ENCODE assay signal across 8 cellular contexts in the genomic region with DNA sequence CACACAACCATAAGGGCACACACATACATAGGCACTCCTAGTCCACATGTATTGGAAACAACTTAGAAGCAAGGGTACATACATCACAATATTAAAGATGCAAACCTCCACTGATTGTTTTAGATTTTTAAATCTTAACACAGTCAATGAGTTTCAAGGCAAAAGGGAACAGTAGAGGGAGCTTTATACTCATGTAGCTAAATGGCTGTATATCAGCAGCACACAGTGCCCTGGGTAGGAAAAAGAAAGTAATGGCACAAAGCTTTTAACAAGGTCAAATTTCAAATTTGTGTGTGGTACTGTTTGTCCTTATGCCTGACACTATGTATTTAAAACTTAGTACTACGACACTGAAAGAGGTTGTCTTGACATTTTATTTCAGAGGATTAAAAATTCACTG.
DNase-seq lines count a peak whose midpoint lies in the region; ATAC-seq, FAIRE-seq and TF ChIP-seq lines count a peak whose summit lies in the region.

No MANE protein-coding gene starts in this region.

- no peak overlapping the region for H2BK120ac ChIP-seq in mesenchymal stem cell (ENCODE audit: low read depth, low read length)

- intact Hi-C loops in colonic mucosa (cut with DNase I), result loop anchor here (10.0 kb wide), 2 partner anchors 219 to 259 kb away; a partner anchor contains a TSS

- no peak overlapping the region for H3K4me2 ChIP-seq in mesenchymal stem cell (ENCODE audit: low read length, poor library complexity, severe bottlenecking)

- no peak overlapping the region for H3K4ac ChIP-seq in mesenchymal stem cell (ENCODE audit: low read depth in 1 of 2, low read length in 2 of 2)

- H4K91ac ChIP-seq in mesenchymal stem cell (ENCODE audit: low read length), result no peak overlapping the region

- H3K9ac ChIP-seq in colonic mucosa (ENCODE audit: low read depth in 2 of 2, low read length in 2 of 2) (no peak overlapping the region), mesenchymal stem cell (ENCODE audit: low read length) (peak overlapping the region; percentile 20)

- H3K4me3 ChIP-seq in colonic mucosa (no peak overlapping the region), mesenchymal stem cell (ENCODE audit: insufficient read depth in 1 of 2, low read depth in 1 of 2, low read length in 2 of 2) (no peak overlapping the region)

- H2AFZ ChIP-seq in mesenchymal stem cell (ENCODE audit: low read depth, low read length), result no peak overlapping the region

- H3K27me3 ChIP-seq in colonic mucosa, result no peaks in the 10 kb centered on the region
- no peaks in the 10 kb centered on the region for H3K27me3 ChIP-seq in mesenchymal stem cell (ENCODE audit: control insufficient read depth in 1 of 2, insufficient read depth in 1 of 2, low read length in 2 of 2)

- no CpG with 5 or more reads among the region's 1 CpG for WGBS in mesenchymal stem cell

- no peak overlapping the region for H4K8ac ChIP-seq in mesenchymal stem cell (ENCODE audit: low read length)

- no peak overlapping the region for H2BK12ac ChIP-seq in mesenchymal stem cell (ENCODE audit: low read length in 2 of 2)

- no peak overlapping the region for H2BK5ac ChIP-seq in mesenchymal stem cell (ENCODE audit: low read depth, low read length, poor library complexity, severe bottlenecking)

- H3K14ac ChIP-seq in mesenchymal stem cell (ENCODE audit: low read length in 2 of 2), result no peak overlapping the region

- no peaks in the 10 kb centered on the region for H3K9me3 ChIP-seq in colonic mucosa
- no peaks in the 10 kb centered on the region for H3K9me3 ChIP-seq in mesenchymal stem cell (ENCODE audit: control insufficient read depth, low read length)

- peak; percentile 58 for DNase-seq in AG08395 (ENCODE audit: low spot score)
- no peak for DNase-seq in GM12891 (ENCODE audit: insufficient read length, low spot score)
- peak; percentile 27 for DNase-seq in NCI-H774 (lab: John Stamatoyannopoulos, UW)
- no peak for DNase-seq in colonic mucosa
- peak; percentile 77 for DNase-seq in mesenchymal stem cell
- DNase-seq in GF-D8 (lab: John Stamatoyannopoulos, UW), result no peak

- no peak for ATAC-seq in GM18517 (IDR thresholded peaks at IDR 0.05; ENCODE audit: unreplicated experiment)
- ATAC-seq in HG03045 (IDR thresholded peaks at IDR 0.05; ENCODE audit: unreplicated experiment), result no peak

- H3K79me1 ChIP-seq in mesenchymal stem cell (replicated peaks; ENCODE audit: low read length, poor library complexity, severe bottlenecking), result peaks cover 18% of the 10 kb centered on the region

- FAIRE-seq in GM12891 (lab: Jason Lieb, UNC), result peak; percentile 9

- no peak for TF ChIP-seq POLR2A in GM12891 (IDR thresholded peaks at IDR 0.05; ENCODE audit: low read depth, low read length)

- H3K18ac ChIP-seq in mesenchymal stem cell (ENCODE audit: low read depth in 1 of 2, low read length in 2 of 2), result no peak overlapping the region

- H3K36me3 ChIP-seq in colonic mucosa (peaks cover 4% of the 10 kb centered on the region), mesenchymal stem cell (ENCODE audit: control insufficient read depth in 1 of 2, insufficient read depth in 2 of 2, low read depth in 1 of 2, low read length in 2 of 2) (peaks cover 13 to 87% of the 10 kb centered on the region in 2 experiments)

- H2BK15ac ChIP-seq in mesenchymal stem cell (ENCODE audit: low read depth, poor library complexity, severe bottlenecking), result no peak overlapping the region

- TF ChIP-seq CTCF in colonic mucosa (IDR thresholded peaks at IDR 0.05), result peak; percentile 29

- no peaks in the 10 kb centered on the region for H3K4me1 ChIP-seq in colonic mucosa
- H3K4me1 ChIP-seq in mesenchymal stem cell (ENCODE audit: control insufficient read depth, insufficient read depth, low read depth, low read length), result no peaks in the 10 kb centered on the region

- H3K23ac ChIP-seq in mesenchymal stem cell (ENCODE audit: low read length in 2 of 2), result no peak overlapping the region

- no peak overlapping the region for H3K27ac ChIP-seq in colonic mucosa
- H3K27ac ChIP-seq in mesenchymal stem cell (ENCODE audit: low read length, poor library complexity, severe bottlenecking), result no peak overlapping the region

- H2AK5ac ChIP-seq in mesenchymal stem cell (ENCODE audit: low read length, severe bottlenecking), result no peak overlapping the region

TF ChIP-seq in GM12891, 5 proteins besides CTCF, POLR2A, EP300 and RAD21:
- TF ChIP-seq POU2F2 (IDR thresholded peaks at IDR 0.05; ENCODE audit: low read depth, low read length), result no peak
- no peak for TF ChIP-seq PAX5 (IDR thresholded peaks at IDR 0.05; ENCODE audit: insufficient read depth, low read length, severe bottlenecking)
- TF ChIP-seq POLR2AphosphoS5 (IDR thresholded peaks at IDR 0.05; ENCODE audit: low read depth, low read length), result no peak
- TF ChIP-seq SPI1 (IDR thresholded peaks at IDR 0.05; ENCODE audit: low read depth, low read length), result no peak
- no peak for TF ChIP-seq TAF1 (IDR thresholded peaks at IDR 0.05; ENCODE audit: low read depth, low read length)

Comparison
In these comparisons a context has a peak if more than half of its experiments do, and no peak if none do; other contexts are left out.
1. DNase-seq: peak in AG08395 (single experiment), NCI-H774 (single experiment) and mesenchymal stem cell (single experiment); none in GM12891 (single experiment), colonic mucosa (single experiment) and GF-D8 (single experiment).